ENCODE assay signal across 10 cellular contexts in genomic region chr12:49707812-49708147, GRCh38. TPM values are rescaled to one million over a fixed set of nuclear protein-coding genes. Genes with fewer than 3 reads are reported as not detected.
DNase-seq lines count a peak whose midpoint lies in the region; ATAC-seq and TF ChIP-seq lines count a peak whose summit lies in the region.
"Had no signal": no experiment of that assay in that cellular context is flagged by ENCODE, and none has a peak within 500 bp of the region (broad histone marks: within the 10 kb centered on the region; RNA-seq: fewer than 3 reads in every experiment).

No MANE protein-coding gene starts in this region.

- peak overlapping the region; percentile 91 for H3K4me3 Mint-ChIP-seq in GM23338
- peak overlapping the region; percentile 68 for H3K4me3 Mint-ChIP-seq in activated T-helper 17 cell treated with anti-CD3 and anti-CD28 coated beads, Interleukin-2, amount 50 U/mL, for 72 hours

- peaks cover 10% of the 10 kb centered on the region; the same call in 1 of the 2 replicates for H4K20me1 ChIP-seq in GM23338 (replicated peaks; ENCODE audit: insufficient read depth)

- 68% methylated on average over 11 of the region's 11 CpGs for WGBS in mesenchymal stem cell

- H2BK12ac ChIP-seq in mesenchymal stem cell (ENCODE audit: low read length in 2 of 2), result peak overlapping the region in 1 of 2 experiments; percentile 50

- H4K91ac ChIP-seq in mesenchymal stem cell (ENCODE audit: low read length), result no peak overlapping the region

- peaks cover 39% of the 10 kb centered on the region for H3K79me2 ChIP-seq in GM23338 (replicated peaks; ENCODE audit: insufficient read depth)

- H3K4me2 ChIP-seq in GM23338 (peak overlapping the region; percentile 6; the same call in 1 of the 2 replicates), mesenchymal stem cell (ENCODE audit: low read length, poor library complexity, severe bottlenecking) (no peak overlapping the region)

- ATAC-seq in GM23338 (peak; percentile 2; the same call in 2 of the 3 replicates), GM21528 (IDR thresholded peaks at IDR 0.05; ENCODE audit: low FRiP score, unreplicated experiment) (no peak)
- ATAC-seq in activated T-helper 17 cell treated with anti-CD3 and anti-CD28 coated beads, Interleukin-2, amount 50 U/mL, for 72 hours (replicated peaks), result no peak

- H3K36me3 Mint-ChIP-seq in GM23338 (ENCODE audit: low read depth), result no peaks in the 10 kb centered on the region; the same call in 2 of the 3 replicates
- peaks cover 4% of the 10 kb centered on the region for H3K36me3 Mint-ChIP-seq in activated T-helper 17 cell treated with anti-CD3 and anti-CD28 coated beads, Interleukin-2, amount 50 U/mL, for 72 hours (ENCODE audit: low read depth)

- H3K27ac ChIP-seq in GM23338 (ENCODE audit: low read depth) (no peak overlapping the region), mesenchymal stem cell (ENCODE audit: low read length, poor library complexity, severe bottlenecking) (no peak overlapping the region)

- no peak overlapping the region for H2BK15ac ChIP-seq in mesenchymal stem cell (ENCODE audit: low read depth, poor library complexity, severe bottlenecking)

- H3K4ac ChIP-seq in mesenchymal stem cell (ENCODE audit: low read depth in 1 of 2, low read length in 2 of 2), result no peak overlapping the region

- peaks cover 25% of the 10 kb centered on the region for H3K27me3 Mint-ChIP-seq in GM23338 (ENCODE audit: insufficient read depth, low read depth, poor library complexity)
- H3K27me3 Mint-ChIP-seq in activated T-helper 17 cell treated with anti-CD3 and anti-CD28 coated beads, Interleukin-2, amount 50 U/mL, for 72 hours, result peaks cover 14% of the 10 kb centered on the region

- H3K23ac ChIP-seq in mesenchymal stem cell (ENCODE audit: low read length in 2 of 2), result no peak overlapping the region

- no peak overlapping the region for H2BK120ac ChIP-seq in mesenchymal stem cell (ENCODE audit: low read depth, low read length)

- H3K9ac ChIP-seq in mesenchymal stem cell (ENCODE audit: low read length), result peak overlapping the region; percentile 71

- no peaks in the 10 kb centered on the region for H3K9me3 ChIP-seq in mesenchymal stem cell (ENCODE audit: control insufficient read depth, low read length)
- H3K9me3 ChIP-seq: gastrocnemius medialis had no signal

- H3K14ac ChIP-seq in mesenchymal stem cell (ENCODE audit: low read length in 2 of 2), result no peak overlapping the region

- H3K36me3 ChIP-seq in GM23338 (ENCODE audit: insufficient read depth) (no peaks in the 10 kb centered on the region), mesenchymal stem cell (ENCODE audit: control insufficient read depth in 1 of 2, insufficient read depth in 2 of 2, low read depth in 1 of 2, low read length in 2 of 2) (no peaks in the 10 kb centered on the region)
- H3K36me3 ChIP-seq: brain microvascular endothelial cell, gastrocnemius medialis had no signal

- no peak overlapping the region for H2AFZ ChIP-seq in GM23338
- no peak overlapping the region for H2AFZ ChIP-seq in mesenchymal stem cell (ENCODE audit: low read depth, low read length)

- TF ChIP-seq CTCF in AG10803 (conservative IDR thresholded peaks at IDR 0.05; ENCODE audit: low read length), result no peak
- 0 out of 4 replicates have a peak, but pooled peaks of 1 of the 2 experiments have one; percentile 5 for TF ChIP-seq CTCF in GM23338 (conservative IDR thresholded peaks at IDR 0.05; ENCODE audit: low read depth in 2 of 2)
- no peak for TF ChIP-seq CTCF in GM13977 (IDR thresholded peaks at IDR 0.05; ENCODE audit: extremely low read depth, insufficient read depth, missing control alignments)

- H2AK5ac ChIP-seq in mesenchymal stem cell (ENCODE audit: low read length, severe bottlenecking), result no peak overlapping the region

- H3F3A ChIP-seq in GM23338 (replicated peaks; ENCODE audit: low read depth), result 0 out of 2 replicates have a peak, but pooled peaks cover 3% of the 10 kb centered on the region

- no peak overlapping the region for H3K27ac Mint-ChIP-seq in GM23338
- peak overlapping the region; percentile 72 for H3K27ac Mint-ChIP-seq in activated T-helper 17 cell treated with anti-CD3 and anti-CD28 coated beads, Interleukin-2, amount 50 U/mL, for 72 hours

- no peak overlapping the region for H4K8ac ChIP-seq in mesenchymal stem cell (ENCODE audit: low read length)

- no peak for DNase-seq in AG10803 (ENCODE audit: low read depth)
- no peak for DNase-seq in GM23338 (ENCODE audit: low spot score)
- no peak for DNase-seq in mesenchymal stem cell
- DNase-seq in stimulated activated CD4-positive, alpha-beta T cell treated with anti-CD3 and anti-CD28 coated beads, Interleukin-2, amount 100 ng/mL, for 24 hours, result no peak
- no peak for DNase-seq in GM13977 (ENCODE audit: low spot score)
- no peak for DNase-seq in NCI-H2107 treated with DMSO at 0.1 percent for 48 hours (lab: John Stamatoyannopoulos, UW; ENCODE audit: unreplicated experiment)

- H3K9me3 Mint-ChIP-seq in GM23338, result no peaks in the 10 kb centered on the region; the same call in 2 of the 3 replicates
- H3K9me3 Mint-ChIP-seq in activated T-helper 17 cell treated with anti-CD3 and anti-CD28 coated beads, Interleukin-2, amount 50 U/mL, for 72 hours, result no peaks in the 10 kb centered on the region

- H3K4me1 ChIP-seq in GM23338 (ENCODE audit: insufficient read depth) (peaks cover 30% of the 10 kb centered on the region), mesenchymal stem cell (ENCODE audit: control insufficient read depth, insufficient read depth, low read depth, low read length) (peaks cover 12% of the 10 kb centered on the region)

- peaks cover 4% of the 10 kb centered on the region; the same call in 1 of the 2 replicates for H3K9me2 ChIP-seq in GM23338 (ENCODE audit: insufficient read depth)

- H3K4me3 ChIP-seq in AG10803 (ENCODE audit: low read length) (peak overlapping the region; percentile 9), GM23338 (peak overlapping the region; percentile 96), mesenchymal stem cell (ENCODE audit: insufficient read depth in 1 of 2, low read depth in 1 of 2, low read length in 2 of 2) (peak overlapping the region in 1 of 2 experiments; percentile 66)

- peaks cover 33% of the 10 kb centered on the region for H3K4me1 Mint-ChIP-seq in GM23338
- peaks cover 33% of the 10 kb centered on the region for H3K4me1 Mint-ChIP-seq in activated T-helper 17 cell treated with anti-CD3 and anti-CD28 coated beads, Interleukin-2, amount 50 U/mL, for 72 hours

- no peak overlapping the region for H3K18ac ChIP-seq in mesenchymal stem cell (ENCODE audit: low read depth in 1 of 2, low read length in 2 of 2)

- H3K79me1 ChIP-seq in mesenchymal stem cell (replicated peaks; ENCODE audit: low read length, poor library complexity, severe bottlenecking), result no peaks in the 10 kb centered on the region

- in situ Hi-C loops in GM13977 (cut with MboI; ENCODE audit: low pct_unique_long_range_greater_than_20kb, low sequenced_read_pairs, unreplicated experiment), result no loop called here

- H2BK5ac ChIP-seq in mesenchymal stem cell (ENCODE audit: low read depth, low read length, poor library complexity, severe bottlenecking), result no peak overlapping the region

- H3K27me3 ChIP-seq in GM23338 (ENCODE audit: insufficient read depth), result peaks cover 23% of the 10 kb centered on the region
- H3K27me3 ChIP-seq in mesenchymal stem cell (ENCODE audit: control insufficient read depth in 1 of 2, insufficient read depth in 1 of 2, low read length in 2 of 2), result peaks cover 29 to 36% of the 10 kb centered on the region in 2 experiments
- H3K27me3 ChIP-seq: brain microvascular endothelial cell had no signal

TF ChIP-seq in GM23338, 12 proteins besides CTCF, POLR2A, EP300 and RAD21 (continues in another document):
- no peak for TF ChIP-seq ZNF331 (CRISPR knock-in tag; IDR thresholded peaks at IDR 0.05; ENCODE audit: low read depth)
- no peak for TF ChIP-seq EZH2phosphoT487 (IDR thresholded peaks at IDR 0.05; ENCODE audit: unreplicated experiment)
- no peak for TF ChIP-seq ZNF114 (CRISPR knock-in tag; IDR thresholded peaks at IDR 0.05)
- TF ChIP-seq ETS1 (IDR thresholded peaks at IDR 0.05), result no peak
- no peak for TF ChIP-seq CREB1 (CRISPR knock-in tag; IDR thresholded peaks at IDR 0.05; ENCODE audit: low read depth)
- TF ChIP-seq NANOG (IDR thresholded peaks at IDR 0.05; ENCODE audit: borderline replicate concordance), result no peak
- no peak for TF ChIP-seq POLR2AphosphoS5 (IDR thresholded peaks at IDR 0.05; ENCODE audit: low read depth)
- TF ChIP-seq EZH2 (IDR thresholded peaks at IDR 0.05; ENCODE audit: low read depth, unreplicated experiment), result no peak
- TF ChIP-seq STAT1 (IDR thresholded peaks at IDR 0.05; ENCODE audit: unreplicated experiment), result no peak
- no peak for TF ChIP-seq JUNB (IDR thresholded peaks at IDR 0.05; ENCODE audit: unreplicated experiment)

RNA-seq across cellular contexts. Expression of gene FMNL3, which starts 0.6 kb away (rescaled TPM):
- total RNA-seq in GM23338 (2014; rRNA removed; shearing (Covaris generic)), result 17.8 and 32.6 TPM in 2 replicates
- polyA plus RNA-seq in GM23338 (2016; fragmentation: Nextera tagmentation; extraction: Ambion mirVana), result 8.7 and 10.5 TPM in 2 replicates
- total RNA-seq in activated T-helper 17 cell treated with anti-CD3 and anti-CD28 coated beads, Interleukin-2, amount 50 U/mL, for 72 hours, result 10 to 100 TPM; 19.9 to 33.8 TPM
- 17.7 TPM for polyA plus RNA-seq in mesenchymal stem cell (2013, experiment 1 of 2)
- polyA plus RNA-seq in mesenchymal stem cell (2013, experiment 2 of 2), result 19.1 TPM

RNA-seq across cellular contexts. Expression of gene TMBIM6, which starts 33.6 kb away (rescaled TPM):
- 336 and 349 TPM in 2 replicates for total RNA-seq in GM23338 (2014; rRNA removed; shearing (Covaris generic))
- 240 and 245 TPM in 2 replicates for polyA plus RNA-seq in GM23338 (2016; fragmentation: Nextera tagmentation; extraction: Ambion mirVana)
- 100 to 1,000 TPM; 407 to 411 TPM for total RNA-seq in activated T-helper 17 cell treated with anti-CD3 and anti-CD28 coated beads, Interleukin-2, amount 50 U/mL, for 72 hours
- 439 TPM for polyA plus RNA-seq in mesenchymal stem cell (2013, experiment 1 of 2)
- 459 TPM for polyA plus RNA-seq in mesenchymal stem cell (2013, experiment 2 of 2)
